Comparison of ENCODE assay signal across 1 cellular context in the genomic region with DNA sequence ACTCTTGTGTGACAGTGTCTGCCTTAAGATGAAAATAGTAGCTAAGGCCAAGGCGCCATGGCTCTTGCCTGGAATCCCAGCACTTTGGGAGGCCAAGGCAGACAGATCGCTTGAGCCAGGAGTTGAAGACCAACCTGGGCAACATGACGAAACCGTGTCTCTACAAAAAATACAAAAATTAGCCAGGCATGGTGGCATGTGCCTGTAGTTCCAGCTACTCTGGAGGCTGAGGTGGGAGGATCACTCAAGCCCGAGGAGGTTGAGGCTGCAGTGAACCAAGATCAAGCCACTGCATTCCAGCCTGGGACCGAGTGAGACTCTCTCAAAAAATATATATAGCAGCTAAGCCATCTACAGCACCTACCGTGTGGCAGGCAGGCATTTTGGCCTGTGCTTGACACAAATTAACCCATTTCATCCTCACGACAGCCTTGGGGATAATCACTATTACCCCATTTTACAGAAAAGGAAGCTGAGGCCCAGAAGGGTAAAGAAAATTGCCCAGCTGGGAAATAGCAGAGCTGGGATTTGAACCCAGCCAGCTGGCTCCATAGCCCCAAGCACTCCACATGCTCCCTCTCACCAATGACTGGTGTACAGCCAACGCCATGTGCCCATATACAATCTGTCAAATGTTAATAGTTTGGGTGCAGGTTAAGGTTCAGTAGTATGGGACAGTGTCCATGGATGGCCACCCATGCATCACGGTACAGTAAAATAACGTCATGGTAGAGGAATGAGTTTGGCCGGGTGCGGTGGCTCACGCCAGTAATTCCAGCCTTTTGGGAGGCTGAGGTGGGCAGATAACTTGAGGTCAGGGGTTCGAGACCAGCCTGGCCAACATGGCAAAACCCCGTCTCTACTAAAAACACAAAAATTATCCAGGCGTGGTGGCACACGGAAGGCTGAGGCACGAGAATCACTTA.
TF ChIP-seq lines count a peak whose summit lies in the region.

No MANE protein-coding gene starts in this region.

TF ChIP-seq in K562, 482 proteins besides CTCF, POLR2A, EP300 and RAD21 (continued from another document):
- TF ChIP-seq FOXJ3 (CRISPR knock-in tag; IDR thresholded peaks at IDR 0.05), result no peak
- no peak for TF ChIP-seq ELF2 (CRISPR knock-in tag; IDR thresholded peaks at IDR 0.05)
- TF ChIP-seq, protein P1, sequence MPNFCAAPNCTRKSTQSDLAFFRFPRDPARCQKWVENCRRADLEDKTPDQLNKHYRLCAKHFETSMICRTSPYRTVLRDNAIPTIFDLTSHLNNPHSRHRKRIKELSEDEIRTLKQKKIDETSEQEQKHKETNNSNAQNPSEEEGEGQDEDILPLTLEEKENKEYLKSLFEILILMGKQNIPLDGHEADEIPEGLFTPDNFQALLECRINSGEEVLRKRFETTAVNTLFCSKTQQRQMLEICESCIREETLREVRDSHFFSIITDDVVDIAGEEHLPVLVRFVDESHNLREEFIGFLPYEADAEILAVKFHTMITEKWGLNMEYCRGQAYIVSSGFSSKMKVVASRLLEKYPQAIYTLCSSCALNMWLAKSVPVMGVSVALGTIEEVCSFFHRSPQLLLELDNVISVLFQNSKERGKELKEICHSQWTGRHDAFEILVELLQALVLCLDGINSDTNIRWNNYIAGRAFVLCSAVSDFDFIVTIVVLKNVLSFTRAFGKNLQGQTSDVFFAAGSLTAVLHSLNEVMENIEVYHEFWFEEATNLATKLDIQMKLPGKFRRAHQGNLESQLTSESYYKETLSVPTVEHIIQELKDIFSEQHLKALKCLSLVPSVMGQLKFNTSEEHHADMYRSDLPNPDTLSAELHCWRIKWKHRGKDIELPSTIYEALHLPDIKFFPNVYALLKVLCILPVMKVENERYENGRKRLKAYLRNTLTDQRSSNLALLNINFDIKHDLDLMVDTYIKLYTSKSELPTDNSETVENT (CRISPR knock-in tag; IDR thresholded peaks at IDR 0.05), result no peak
- no peak; the same call in 1 of the 2 replicates for TF ChIP-seq GABPB1 (CRISPR knock-in tag; IDR thresholded peaks at IDR 0.05)
- no peak for TF ChIP-seq SMARCA4 (IDR thresholded peaks at IDR 0.05)
- no peak for TF ChIP-seq ARNT (IDR thresholded peaks at IDR 0.05)
- 0 out of 2 replicates have a peak, but pooled peaks have one; percentile 33 for TF ChIP-seq NR1H2 (CRISPR knock-in tag; IDR thresholded peaks at IDR 0.05)
- TF ChIP-seq CBX1 (IDR thresholded peaks at IDR 0.05; ENCODE audit: low read depth), result no peak
- TF ChIP-seq, protein P2, sequence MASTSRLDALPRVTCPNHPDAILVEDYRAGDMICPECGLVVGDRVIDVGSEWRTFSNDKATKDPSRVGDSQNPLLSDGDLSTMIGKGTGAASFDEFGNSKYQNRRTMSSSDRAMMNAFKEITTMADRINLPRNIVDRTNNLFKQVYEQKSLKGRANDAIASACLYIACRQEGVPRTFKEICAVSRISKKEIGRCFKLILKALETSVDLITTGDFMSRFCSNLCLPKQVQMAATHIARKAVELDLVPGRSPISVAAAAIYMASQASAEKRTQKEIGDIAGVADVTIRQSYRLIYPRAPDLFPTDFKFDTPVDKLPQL (IDR thresholded peaks at IDR 0.05; ENCODE audit: extremely low read depth, insufficient read length), result no peak
- no peak for TF ChIP-seq MAFF (IDR thresholded peaks at IDR 0.05; ENCODE audit: low read length)
- no peak for TF ChIP-seq NCOA6 (IDR thresholded peaks at IDR 0.05)
- no peak for TF ChIP-seq NCOA1 (IDR thresholded peaks at IDR 0.05; ENCODE audit: low read depth)
- TF ChIP-seq, protein P3, sequence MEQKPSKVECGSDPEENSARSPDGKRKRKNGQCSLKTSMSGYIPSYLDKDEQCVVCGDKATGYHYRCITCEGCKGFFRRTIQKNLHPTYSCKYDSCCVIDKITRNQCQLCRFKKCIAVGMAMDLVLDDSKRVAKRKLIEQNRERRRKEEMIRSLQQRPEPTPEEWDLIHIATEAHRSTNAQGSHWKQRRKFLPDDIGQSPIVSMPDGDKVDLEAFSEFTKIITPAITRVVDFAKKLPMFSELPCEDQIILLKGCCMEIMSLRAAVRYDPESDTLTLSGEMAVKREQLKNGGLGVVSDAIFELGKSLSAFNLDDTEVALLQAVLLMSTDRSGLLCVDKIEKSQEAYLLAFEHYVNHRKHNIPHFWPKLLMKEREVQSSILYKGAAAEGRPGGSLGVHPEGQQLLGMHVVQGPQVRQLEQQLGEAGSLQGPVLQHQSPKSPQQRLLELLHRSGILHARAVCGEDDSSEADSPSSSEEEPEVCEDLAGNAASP (IDR thresholded peaks at IDR 0.05), result no peak
- no peak for TF ChIP-seq CBX8 (IDR thresholded peaks at IDR 0.05; ENCODE audit: borderline replicate concordance, extremely low read depth, low read depth, low read length, poor library complexity, severe bottlenecking)
